1 cellular context compared by ENCODE assay signal in genomic region chr5:96175090-96175489, GRCh38.
TF ChIP-seq lines count a peak whose summit lies in the region.

No MANE protein-coding gene starts in this region.

TF ChIP-seq in GM23338, 12 proteins besides CTCF, POLR2A, EP300 and RAD21 (continued from another document):
- no peak for TF ChIP-seq ZNF462 (CRISPR knock-in tag; IDR thresholded peaks at IDR 0.05)
- TF ChIP-seq ZNF331 (CRISPR knock-in tag; IDR thresholded peaks at IDR 0.05; ENCODE audit: low read depth) = no peak
- TF ChIP-seq EZH2 (IDR thresholded peaks at IDR 0.05; ENCODE audit: low read depth, unreplicated experiment) = no peak
- no peak for TF ChIP-seq POLR2AphosphoS5 (IDR thresholded peaks at IDR 0.05; ENCODE audit: low read depth)
- TF ChIP-seq NANOG (IDR thresholded peaks at IDR 0.05; ENCODE audit: borderline replicate concordance) = no peak
